ENCODE assay signal across 7 cellular contexts in the genomic region with DNA sequence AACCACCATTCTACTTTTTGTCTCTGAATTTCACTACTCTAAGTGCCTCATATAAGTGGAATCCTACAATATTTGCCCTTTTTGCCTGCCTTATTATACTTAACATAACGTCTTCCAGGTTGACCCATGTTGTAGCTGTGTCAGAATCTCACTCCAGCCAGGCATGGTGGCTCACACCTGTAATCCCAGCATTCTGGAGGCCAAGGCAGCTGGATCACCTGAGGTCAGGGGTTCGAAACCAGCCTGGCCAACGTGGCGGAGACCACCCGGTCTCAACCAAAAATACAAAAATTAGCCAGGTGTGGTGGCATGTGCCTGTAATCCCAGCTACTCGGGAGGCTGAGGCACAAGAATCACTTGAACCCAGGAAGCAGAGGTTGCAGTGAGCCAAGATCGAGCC. TPM values are rescaled to one million over a fixed set of nuclear protein-coding genes. Genes with fewer than 3 reads are reported as not detected.
DNase-seq lines count a peak whose midpoint lies in the region; TF ChIP-seq lines count a peak whose summit lies in the region.
"Not testable (repeated sequence)": the region's sequence is repeated elsewhere in the genome, so short reads cannot be mapped to it uniquely, and the experiment has no call there.

No MANE protein-coding gene starts in this region.

- not testable (repeated sequence) for TF ChIP-seq POLR2A in spleen (IDR thresholded peaks at IDR 0.05)

- not testable (repeated sequence) for H3K9me3 Mint-ChIP-seq in activated naive CD4-positive, alpha-beta T cell treated with anti-CD3 and anti-CD28 coated beads, Interleukin-2, amount 50 U/mL, for 24 hours; progenitor cell of endocrine pancreas (ENCODE audit: low read depth)
- peaks cover 14% of the 10 kb centered on the region for H3K9me3 Mint-ChIP-seq in glutamatergic neuron (ENCODE audit: unreplicated experiment)

- H3K79me2 ChIP-seq in osteoblast (ENCODE audit: insufficient read depth, low read length) = not testable (repeated sequence)

- intact Hi-C loops in spleen (cut with DNase I; ENCODE audit: low total_unique reads) = not testable (repeated sequence)

- not testable (repeated sequence) for H3K4me3 ChIP-seq in coronary artery; osteoblast (ENCODE audit: insufficient read depth, low read length); spleen

- DNase-seq in DMS53 (lab: John Stamatoyannopoulos, UW) (peak; percentile 29), coronary artery (ENCODE audit: low spot score) (peak; percentile 53), osteoblast (ENCODE audit: insufficient read length, low spot score, missing footprints) (peak; percentile 6), spleen (peak; percentile 34)
- not testable (repeated sequence) for DNase-seq in glutamatergic neuron; progenitor cell of endocrine pancreas (ENCODE audit: low spot score, unreplicated experiment)

- not testable (repeated sequence) for H3K4me1 ChIP-seq in osteoblast (ENCODE audit: insufficient read depth, low read length); spleen

- H3K27ac ChIP-seq in coronary artery; osteoblast (ENCODE audit: low read depth, low read length); spleen: not testable (repeated sequence)

- not testable (repeated sequence) for H3K4me2 ChIP-seq in osteoblast (ENCODE audit: insufficient read depth, low read length)

- H2AFZ ChIP-seq in osteoblast (ENCODE audit: low read length) = not testable (repeated sequence)

- 90 to 95% (median 92%) methylated on average over 7 of the region's 7 CpGs for WGBS in spleen, 5 donors

- H4K20me1 ChIP-seq in osteoblast (ENCODE audit: insufficient read depth, low read length) = not testable (repeated sequence)

- not testable (repeated sequence) for H3K36me3 ChIP-seq in osteoblast (ENCODE audit: insufficient read depth, low read length); spleen

- not testable (repeated sequence) for H3K4me3 Mint-ChIP-seq in activated naive CD4-positive, alpha-beta T cell treated with anti-CD3 and anti-CD28 coated beads, Interleukin-2, amount 50 U/mL, for 24 hours; glutamatergic neuron (ENCODE audit: unreplicated experiment); progenitor cell of endocrine pancreas (ENCODE audit: low read depth)

- not testable (repeated sequence) for TF ChIP-seq CTCF in coronary artery (IDR thresholded peaks at IDR 0.05); glutamatergic neuron (IDR thresholded peaks at IDR 0.05; ENCODE audit: partially characterized antibody, unreplicated experiment); osteoblast (IDR thresholded peaks at IDR 0.05; ENCODE audit: extremely low read depth, low read depth, low read length); progenitor cell of endocrine pancreas (IDR thresholded peaks at IDR 0.05; ENCODE audit: unreplicated experiment); spleen (IDR thresholded peaks at IDR 0.05 in 8 of 11, conservative IDR thresholded peaks at IDR 0.05 in 3 of 11)

- H3K36me3 Mint-ChIP-seq in activated naive CD4-positive, alpha-beta T cell treated with anti-CD3 and anti-CD28 coated beads, Interleukin-2, amount 50 U/mL, for 24 hours; progenitor cell of endocrine pancreas (ENCODE audit: insufficient read depth): not testable (repeated sequence)
- H3K36me3 Mint-ChIP-seq in glutamatergic neuron (ENCODE audit: unreplicated experiment) = peaks cover 23% of the 10 kb centered on the region

- H3K27ac Mint-ChIP-seq in activated naive CD4-positive, alpha-beta T cell treated with anti-CD3 and anti-CD28 coated beads, Interleukin-2, amount 50 U/mL, for 24 hours = peak overlapping the region; percentile 2
- H3K27ac Mint-ChIP-seq in glutamatergic neuron (ENCODE audit: unreplicated experiment) = peak overlapping the region; percentile 19
- H3K27ac Mint-ChIP-seq in progenitor cell of endocrine pancreas = peak overlapping the region; percentile 72

- not testable (repeated sequence) for H3K27me3 ChIP-seq in osteoblast (ENCODE audit: insufficient read depth, low read length); spleen (replicated peaks in 1 of 7)

- H3K27me3 Mint-ChIP-seq in activated naive CD4-positive, alpha-beta T cell treated with anti-CD3 and anti-CD28 coated beads, Interleukin-2, amount 50 U/mL, for 24 hours; glutamatergic neuron (ENCODE audit: unreplicated experiment); progenitor cell of endocrine pancreas: not testable (repeated sequence)

- H3K9me3 ChIP-seq in osteoblast (ENCODE audit: low read depth, low read length); spleen: not testable (repeated sequence)

- H3K4me1 Mint-ChIP-seq in activated naive CD4-positive, alpha-beta T cell treated with anti-CD3 and anti-CD28 coated beads, Interleukin-2, amount 50 U/mL, for 24 hours; glutamatergic neuron (ENCODE audit: low read depth, unreplicated experiment); progenitor cell of endocrine pancreas (ENCODE audit: low read depth): not testable (repeated sequence)

RNA-seq across cellular contexts. Expression of a gene that starts 29.8 kb away (rescaled TPM):
- 34.9 TPM for total RNA-seq in glutamatergic neuron (ENCODE audit: unreplicated experiment)
- 2.5 and 2.7 TPM in 2 replicates for total RNA-seq in osteoblast
- total RNA-seq in progenitor cell of endocrine pancreas = 57.1 and 59.3 TPM in 2 replicates
- total RNA-seq in spleen = 10 to 100 TPM; 11.9 to 16.6 (median 12.5) TPM
- polyA plus RNA-seq in spleen = 1 to 10 TPM; 2.2 to 4.0 (median 2.2) TPM

RNA-seq across cellular contexts. Expression of a gene that starts 30.0 kb away (rescaled TPM):
- total RNA-seq in glutamatergic neuron (ENCODE audit: unreplicated experiment) = 29.5 TPM
- total RNA-seq in osteoblast = 40.9 and 43.0 TPM in 2 replicates
- 48.7 and 49.8 TPM in 2 replicates for total RNA-seq in progenitor cell of endocrine pancreas
- total RNA-seq in spleen = 10 to 100 TPM; 19.5 to 26.3 (median 21.5) TPM
- polyA plus RNA-seq in spleen = 1 to 10 TPM; 3.8 to 7.5 (median 4.7) TPM

Comparison
In these comparisons a context has a peak if more than half of its experiments do, and no peak if none do; other contexts are left out.
1. H3K27ac Mint-ChIP-seq: peak in every context shown above with its lines; median percentile 72 in progenitor cell of endocrine pancreas; 19 in glutamatergic neuron; 2 in activated naive CD4-positive, alpha-beta T cell treated with anti-CD3 and anti-CD28 coated beads, Interleukin-2, amount 50 U/mL, for 24 hours.